Comparison of ENCODE assay signal across 33 cellular contexts in genomic region chr17:40866838-40867237, GRCh38. TPM values are rescaled to one million over a fixed set of nuclear protein-coding genes. Genes with fewer than 3 reads are reported as not detected.
"Had no signal": no experiment of that assay in that cellular context is flagged by ENCODE, and none has a peak within 500 bp of the region (broad histone marks: within the 10 kb centered on the region; RNA-seq: fewer than 3 reads in every experiment).

Gene KRT12 (minus strand): TSS chr17:40867223. CDS start chr17:40867186, 37 bp downstream.

- FAIRE-seq: endometrium, islet of Langerhans, keratinocyte had no signal

- H3K4me1 ChIP-seq: colonic mucosa, esophagus squamous epithelium, gastrocnemius medialis, heart right ventricle, left lung, lower lobe of right lung had no signal

- DNase-seq: colonic mucosa; cortex of kidney; effector CD8-positive, alpha-beta T cell; effector memory CD8-positive, alpha-beta T cell; endodermal cell; erythroblast; esophagus squamous epithelium; foreskin fibroblast; foreskin melanocyte; gastrocnemius medialis; glutamatergic neuron; head of caudate nucleus; heart right ventricle; hippocampal formation; left cardiac atrium; left ventricle myocardium superior; lower lobe of right lung; mesendoderm; midbrain; naive thymus-derived CD4-positive, alpha-beta T cell had no signal

- ATAC-seq: effector memory CD8-positive, alpha-beta T cell; esophagus mucosa; gastrocnemius medialis; heart right ventricle; left cardiac atrium; left lung; left ventricle myocardium superior; lower lobe of right lung; naive thymus-derived CD4-positive, alpha-beta T cell had no signal

- H3K4me3 ChIP-seq: colonic mucosa, esophagus squamous epithelium, gastrocnemius medialis, heart right ventricle, left lung, lower lobe of right lung had no signal

- H3K27ac ChIP-seq: colonic mucosa, epithelial cell of prostate, esophagus squamous epithelium, gastrocnemius medialis, heart right ventricle, left lung, lower lobe of right lung had no signal

- H3K27me3 ChIP-seq: colonic mucosa had no signal

- H3K36me3 ChIP-seq: colonic mucosa, esophagus squamous epithelium, gastrocnemius medialis, heart right ventricle, left lung, lower lobe of right lung had no signal

- H3K9me3 ChIP-seq: colonic mucosa, esophagus squamous epithelium, gastrocnemius medialis, heart right ventricle, left lung, lower lobe of right lung had no signal

RNA-seq across cellular contexts. Expression of gene KRT12, which starts in this region (rescaled TPM):
- total RNA-seq: dermis microvascular lymphatic vessel endothelial cell; endodermal cell; esophagus mucosa; esophagus squamous epithelium; gastrocnemius medialis; glomerular endothelial cell; heart right ventricle; kidney epithelial cell; left cardiac atrium; left lung; left ventricle myocardium superior; lower leg skin; lower lobe of right lung; lung microvascular endothelial cell; mononuclear cell; mucosa of gallbladder; naive thymus-derived CD4-positive, alpha-beta T cell had no signal
- polyA plus RNA-seq: heart right ventricle; keratinocyte; naive thymus-derived CD4-positive, alpha-beta T cell had no signal
